9 cellular contexts compared by ENCODE assay signal in the genomic region with DNA sequence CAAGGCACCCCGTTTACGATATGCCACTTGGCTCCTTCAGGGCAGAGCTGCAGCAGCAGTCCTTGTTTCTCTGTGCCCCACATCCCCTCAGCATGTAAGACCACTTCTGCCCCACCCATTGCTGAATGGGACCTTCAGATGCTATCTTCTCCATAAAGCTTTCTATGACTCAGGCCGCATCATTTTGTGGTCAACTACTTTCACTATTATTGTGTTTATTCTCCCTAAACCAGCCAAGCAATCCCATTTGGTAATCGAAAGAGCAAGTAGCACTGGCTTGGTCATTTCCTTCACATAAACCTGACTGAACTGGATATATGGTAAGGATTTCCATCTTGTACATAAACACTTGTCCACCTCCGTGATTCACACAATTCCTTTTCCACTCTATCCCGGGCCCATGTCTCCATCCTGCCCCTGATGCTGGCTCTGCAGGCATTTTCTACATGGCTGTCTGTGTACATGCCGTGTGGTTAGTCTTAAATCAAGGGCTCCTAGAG. TPM values are rescaled to one million over a fixed set of nuclear protein-coding genes. Genes with fewer than 3 reads are reported as not detected.
DNase-seq lines count a peak whose midpoint lies in the region; ATAC-seq, FAIRE-seq and TF ChIP-seq lines count a peak whose summit lies in the region.
"Had no signal": no experiment of that assay in that cellular context is flagged by ENCODE, and none has a peak within 500 bp of the region (broad histone marks: within the 10 kb centered on the region; RNA-seq: fewer than 3 reads in every experiment).

No MANE protein-coding gene starts in this region.

- H3K9ac ChIP-seq in astrocyte (ENCODE audit: low read length): no peak overlapping the region

- H3K4me2 ChIP-seq in astrocyte (ENCODE audit: low read length): peak overlapping the region; percentile 49

- H3K27ac Mint-ChIP-seq in astrocyte (ENCODE audit: unreplicated experiment) (no peak overlapping the region), type B pancreatic cell (peak overlapping the region; percentile 29), WTC11 (no peak overlapping the region)

- H3K27me3 Mint-ChIP-seq in astrocyte (ENCODE audit: low read depth, unreplicated experiment) (peaks cover 7% of the 10 kb centered on the region), type B pancreatic cell (no peaks in the 10 kb centered on the region), WTC11 (ENCODE audit: low read depth) (no peaks in the 10 kb centered on the region)

- ATAC-seq in GM21381 (IDR thresholded peaks at IDR 0.05; ENCODE audit: unreplicated experiment): peak; percentile 68
- ATAC-seq in WTC11: no peak

- H3K9me3 ChIP-seq in astrocyte (ENCODE audit: insufficient read depth, low read depth, low read length) (no peaks in the 10 kb centered on the region), small intestine (ENCODE audit: control insufficient read depth, low read depth) (no peaks in the 10 kb centered on the region)
- H3K9me3 ChIP-seq: suprapubic skin had no signal

- H3K27ac ChIP-seq in astrocyte (ENCODE audit: low read depth, low read length): no peak overlapping the region
- H3K27ac ChIP-seq in small intestine (ENCODE audit: low read depth in 1 of 2, low read length in 1 of 2): peak overlapping the region in 1 of 2 donors; percentile 33
- H3K27ac ChIP-seq: suprapubic skin had no signal

- DNase-seq in CD1c-positive myeloid dendritic cell (ENCODE audit: extremely low spot score) (peak; percentile 70), HT1080 (ENCODE audit: low read depth) (peak; percentile 91), astrocyte (ENCODE audit: low read depth) (peak; percentile 83), type B pancreatic cell (ENCODE audit: extremely low spot score, unreplicated experiment) (no peak), D721Med (ENCODE audit: insufficient read length, low spot score) (no peak), WTC11 (ENCODE audit: low spot score) (no peak), small intestine (no peak)

- H3K79me2 ChIP-seq in astrocyte (ENCODE audit: insufficient read depth, low read length): no peaks in the 10 kb centered on the region

- H3K4me3 Mint-ChIP-seq in astrocyte (ENCODE audit: unreplicated experiment) (no peak overlapping the region), type B pancreatic cell (no peak overlapping the region), WTC11 (no peak overlapping the region)

- peaks cover 25% of the 10 kb centered on the region for H3K4me1 Mint-ChIP-seq in astrocyte (ENCODE audit: low read depth, unreplicated experiment)
- peaks cover 22% of the 10 kb centered on the region for H3K4me1 Mint-ChIP-seq in type B pancreatic cell (ENCODE audit: unreplicated experiment)
- peaks cover 2% of the 10 kb centered on the region; the same call in 1 of the 2 replicates for H3K4me1 Mint-ChIP-seq in WTC11

- POLR2A ChIA-PET in WTC11 (lab: Charles Lee): no interaction called here

- FAIRE-seq in astrocyte (lab: Jason Lieb, UNC) (peak; percentile 9), D721Med (lab: Jason Lieb, UNC) (no peak), small intestine (lab: Jason Lieb, UNC) (no peak)

- H3K27me3 ChIP-seq in astrocyte (ENCODE audit: insufficient read depth, low read length) (peaks cover 9% of the 10 kb centered on the region), small intestine (ENCODE audit: control insufficient read depth in 2 of 2, insufficient read depth in 2 of 2, low read length in 2 of 2) (no peaks in the 10 kb centered on the region)
- H3K27me3 ChIP-seq: suprapubic skin had no signal

- H3K9me3 Mint-ChIP-seq in astrocyte (ENCODE audit: unreplicated experiment) (no peaks in the 10 kb centered on the region), type B pancreatic cell (no peaks in the 10 kb centered on the region), WTC11 (no peaks in the 10 kb centered on the region)

- 60 to 64% (median 61%) methylated on average over 7 of the region's 7 CpGs for WGBS in small intestine, 3 donors

- H3K36me3 ChIP-seq in astrocyte (ENCODE audit: insufficient read depth, low read length) (no peaks in the 10 kb centered on the region), small intestine (ENCODE audit: control insufficient read depth in 2 of 2, insufficient read depth in 2 of 2, low read length in 2 of 2) (no peaks in the 10 kb centered on the region)
- H3K36me3 ChIP-seq: suprapubic skin had no signal

- H3K36me3 Mint-ChIP-seq in astrocyte (ENCODE audit: low read depth, unreplicated experiment) (peaks cover 1% of the 10 kb centered on the region), type B pancreatic cell (peaks cover 2% of the 10 kb centered on the region), WTC11 (no peaks in the 10 kb centered on the region)

- H3K4me1 ChIP-seq in astrocyte (ENCODE audit: insufficient read depth, low read length): peaks cover 12% of the 10 kb centered on the region
- H3K4me1 ChIP-seq in small intestine (ENCODE audit: control insufficient read depth in 2 of 2, insufficient read depth in 1 of 2, low read depth in 1 of 2, low read length in 1 of 2): peaks cover 3 to 9% of the 10 kb centered on the region in 2 donors

- CTCF ChIA-PET in WTC11 (lab: Charles Lee): no interaction called here

- H3K4me3 ChIP-seq in astrocyte (ENCODE audit: insufficient read depth, low read depth, low read length) (no peak overlapping the region), small intestine (ENCODE audit: low read depth in 1 of 2, low read length in 2 of 2) (no peak overlapping the region)
- H3K4me3 ChIP-seq: suprapubic skin had no signal

- TF ChIP-seq CTCF in astrocyte (IDR thresholded peaks at IDR 0.05; ENCODE audit: insufficient read depth, low read depth, low read length) (no peak), type B pancreatic cell (conservative IDR thresholded peaks at IDR 0.05) (no peak), D721Med (IDR thresholded peaks at IDR 0.05; ENCODE audit: insufficient read depth, missing control alignments) (no peak), WTC11 (IDR thresholded peaks at IDR 0.05) (no peak)

- H2AFZ ChIP-seq in astrocyte (ENCODE audit: low read depth, low read length): no peak overlapping the region

- H4K20me1 ChIP-seq in astrocyte (ENCODE audit: insufficient read depth, low read length): no peaks in the 10 kb centered on the region

TF ChIP-seq in WTC11, 78 proteins besides CTCF, POLR2A, EP300 and RAD21:
- no peak for TF ChIP-seq TEAD1 (CRISPR knock-in tag; IDR thresholded peaks at IDR 0.05)
TF ChIP-seq in WTC11: peak in this region for 0.

RNA-seq across cellular contexts. Expression of gene LIPC, which starts 25.7 kb away (rescaled TPM):
- 0.11 TPM in 1 of 2 replicates, not detected in the other for total RNA-seq in HT1080 (2014; rRNA removed; shearing (Covaris generic))
- polyA plus RNA-seq in HT1080 (2015; cell fraction: cytosol; rRNA removed): not detected in 2 replicates
- 0.07 TPM in 1 of 2 replicates, not detected in the other for polyA plus RNA-seq in HT1080 (2015; cell fraction: nucleus; rRNA removed)
- not detected in 2 replicates for total RNA-seq in astrocyte
- 10.9 and 33.1 TPM in 2 replicates for total RNA-seq in type B pancreatic cell (ENCODE audit: low replicate concordance)
- total RNA-seq in WTC11 (2021): not detected in 3 replicates
- 1 to 10 TPM in 2 of 3 donors, under 1 TPM in 1; 0.98 to 2.0 (median 1.4) TPM for polyA plus RNA-seq in small intestine

Comparison
In these comparisons a context has a peak if more than half of its experiments do, and no peak if none do; other contexts are left out.
1. DNase-seq: peak in CD1c-positive myeloid dendritic cell (single experiment), HT1080 (single experiment) and astrocyte (single experiment); none in type B pancreatic cell (single experiment), D721Med (single experiment), WTC11 (single experiment) and small intestine (single experiment).
2. RNA of gene LIPC, which starts 25.7 kb away (total RNA-seq): 10.9 to 33.1 TPM in type B pancreatic cell; not detected in WTC11, 0.11 TPM in HT1080 and not detected in astrocyte; every median in the first group is over 10 times any median in the second.